8 cellular contexts compared by ENCODE assay signal in the genomic region with DNA sequence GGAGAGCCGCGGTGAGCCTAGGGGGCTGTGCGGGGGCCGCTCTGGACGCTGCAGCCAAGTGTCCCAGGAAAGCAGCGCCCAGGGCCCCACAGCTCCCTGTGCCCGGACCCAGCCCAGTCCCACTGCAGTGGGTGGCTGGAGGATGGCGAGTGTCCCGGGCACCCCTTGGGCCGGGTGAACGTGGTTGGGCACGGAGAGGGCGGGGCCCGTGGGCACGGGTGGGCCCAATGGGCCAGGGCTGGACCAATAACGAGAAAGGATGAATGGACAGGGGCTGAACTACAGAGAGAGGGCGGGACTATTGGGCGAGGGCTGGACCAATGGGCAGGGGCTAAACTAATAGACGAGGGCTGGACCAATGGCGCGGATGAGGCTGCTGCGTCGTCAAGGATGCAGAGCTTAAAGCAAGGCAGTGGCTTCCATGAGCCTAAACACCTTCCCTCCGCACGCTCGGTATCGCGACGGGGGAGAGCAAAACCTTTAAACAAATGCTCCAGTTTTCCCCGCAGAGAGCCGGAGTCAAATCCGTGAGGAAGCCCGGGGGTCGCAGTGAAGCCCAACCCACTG. TPM values are rescaled to one million over a fixed set of nuclear protein-coding genes. Genes with fewer than 3 reads are reported as not detected.
DNase-seq lines count a peak whose midpoint lies in the region; ATAC-seq and TF ChIP-seq lines count a peak whose summit lies in the region.

No MANE protein-coding gene starts in this region.

- peaks cover 2% of the 10 kb centered on the region for H3K4me1 ChIP-seq in fibroblast of lung (ENCODE audit: control insufficient read depth, extremely low read depth, insufficient read depth, low read length)

- H3K27me3 Mint-ChIP-seq in activated T-helper 17 cell treated with anti-CD3 and anti-CD28 coated beads, Interleukin-2, amount 50 U/mL, for 72 hours = no peaks in the 10 kb centered on the region
- H3K27me3 Mint-ChIP-seq in naive B cell = peaks cover 0 to 5% (median 0%) of the 10 kb centered on the region in 3 donors
- no peaks in the 10 kb centered on the region for H3K27me3 Mint-ChIP-seq in stimulated activated memory B cell treated with anti-CD40 and anti-IgM and Interleukin-4, amounts not matched to agents 10 μg/mL and 1 μg/mL and 100 μg/mL, for 72 hours

- TF ChIP-seq CTCF in fibroblast of lung (conservative IDR thresholded peaks at IDR 0.05 in 1 of 2, IDR thresholded peaks at IDR 0.05 in 1 of 2; ENCODE audit: low read depth in 1 of 2, low read length in 2 of 2) = no peak

- peak overlapping the region; percentile 90 for H3K27ac Mint-ChIP-seq in activated T-helper 17 cell treated with anti-CD3 and anti-CD28 coated beads, Interleukin-2, amount 50 U/mL, for 72 hours
- peak overlapping the region; percentile 84 to 98 (median 94) for H3K27ac Mint-ChIP-seq in naive B cell
- H3K27ac Mint-ChIP-seq in stimulated activated memory B cell treated with anti-CD40 and anti-IgM and Interleukin-4, amounts not matched to agents 10 μg/mL and 1 μg/mL and 100 μg/mL, for 72 hours = peak overlapping the region; percentile 86

- H3K79me2 ChIP-seq in fibroblast of lung (ENCODE audit: control insufficient read depth, insufficient read depth, low read length) = peaks cover 8% of the 10 kb centered on the region

- no peaks in the 10 kb centered on the region for H3K9me3 Mint-ChIP-seq in activated T-helper 17 cell treated with anti-CD3 and anti-CD28 coated beads, Interleukin-2, amount 50 U/mL, for 72 hours
- peaks cover 0 to 4% (median 0%) of the 10 kb centered on the region in 7 donors for H3K9me3 Mint-ChIP-seq in naive B cell
- no peaks in the 10 kb centered on the region for H3K9me3 Mint-ChIP-seq in stimulated activated memory B cell treated with anti-CD40 and anti-IgM and Interleukin-4, amounts not matched to agents 10 μg/mL and 1 μg/mL and 100 μg/mL, for 72 hours

- H2AFZ ChIP-seq in fibroblast of lung (ENCODE audit: low read length) = peak overlapping the region; percentile 94

- no peaks in the 10 kb centered on the region for H3K36me3 ChIP-seq in fibroblast of lung (ENCODE audit: control insufficient read depth, insufficient read depth, low read length)

- H3K4me3 Mint-ChIP-seq in activated T-helper 17 cell treated with anti-CD3 and anti-CD28 coated beads, Interleukin-2, amount 50 U/mL, for 72 hours = peak overlapping the region; percentile 87
- peak overlapping the region; percentile 91 to 97 (median 93) for H3K4me3 Mint-ChIP-seq in naive B cell
- peak overlapping the region; percentile 85 for H3K4me3 Mint-ChIP-seq in stimulated activated memory B cell treated with anti-CD40 and anti-IgM and Interleukin-4, amounts not matched to agents 10 μg/mL and 1 μg/mL and 100 μg/mL, for 72 hours

- H3K36me3 Mint-ChIP-seq in activated T-helper 17 cell treated with anti-CD3 and anti-CD28 coated beads, Interleukin-2, amount 50 U/mL, for 72 hours (ENCODE audit: low read depth) = no peaks in the 10 kb centered on the region
- H3K36me3 Mint-ChIP-seq in naive B cell = no peaks in the 10 kb centered on the region
- peaks cover 4% of the 10 kb centered on the region for H3K36me3 Mint-ChIP-seq in stimulated activated memory B cell treated with anti-CD40 and anti-IgM and Interleukin-4, amounts not matched to agents 10 μg/mL and 1 μg/mL and 100 μg/mL, for 72 hours

- H3K4me1 Mint-ChIP-seq in activated T-helper 17 cell treated with anti-CD3 and anti-CD28 coated beads, Interleukin-2, amount 50 U/mL, for 72 hours = peaks cover 5% of the 10 kb centered on the region
- peaks cover 9 to 17% (median 16%) of the 10 kb centered on the region in 3 donors for H3K4me1 Mint-ChIP-seq in naive B cell
- H3K4me1 Mint-ChIP-seq in stimulated activated memory B cell treated with anti-CD40 and anti-IgM and Interleukin-4, amounts not matched to agents 10 μg/mL and 1 μg/mL and 100 μg/mL, for 72 hours = peaks cover 10% of the 10 kb centered on the region

- no peaks in the 10 kb centered on the region for H3K27me3 ChIP-seq in fibroblast of lung (ENCODE audit: control insufficient read depth, insufficient read depth, low read length)

- no peaks in the 10 kb centered on the region for H4K20me1 ChIP-seq in fibroblast of lung (ENCODE audit: control insufficient read depth, extremely low read depth, insufficient read depth, low read length)

- peak overlapping the region; percentile 71 to 87 (median 82) for H3K4me3 ChIP-seq in fibroblast of lung (replicated peaks in 1 of 4; ENCODE audit: control extremely low read depth in 1 of 4, insufficient read depth in 1 of 4, low read depth in 3 of 4, low read length in 4 of 4)

- H3K4me2 ChIP-seq in fibroblast of lung (ENCODE audit: extremely low read depth, insufficient read depth, low read length) = peak overlapping the region; percentile 99

- peak; percentile 84 for ATAC-seq in GM21737 (IDR thresholded peaks at IDR 0.05; ENCODE audit: unreplicated experiment)
- ATAC-seq in activated T-helper 17 cell treated with anti-CD3 and anti-CD28 coated beads, Interleukin-2, amount 50 U/mL, for 72 hours (replicated peaks) = peak; percentile 95
- peak; percentile 87 to 89 for ATAC-seq in naive B cell (ENCODE audit: low read depth in 2 of 2)
- peak; percentile 98 for ATAC-seq in stimulated activated memory B cell treated with anti-CD40 and anti-IgM and Interleukin-4, amounts not matched to agents 10 μg/mL and 1 μg/mL and 100 μg/mL, for 72 hours

- H3K27ac ChIP-seq in fibroblast of lung (ENCODE audit: insufficient read depth, low read length) = peak overlapping the region; percentile 90

- H3K9me3 ChIP-seq in fibroblast of lung (ENCODE audit: control insufficient read depth, insufficient read depth, low read depth, low read length) = no peaks in the 10 kb centered on the region

- H3K9ac ChIP-seq in fibroblast of lung (ENCODE audit: insufficient read depth, low read length) = peak overlapping the region; percentile 96

- DNase-seq in DMS53 treated with DMSO at 0.1 percent for 48 hours (lab: John Stamatoyannopoulos, UW; ENCODE audit: unreplicated experiment) (peak; percentile 81), KG1 (lab: John Stamatoyannopoulos, UW) (peak; percentile 93), fibroblast of lung (ENCODE audit: low read depth in 2 of 2) (peak; percentile 98 to 99), naive B cell (peak; percentile 98)

TF ChIP-seq in PFSK-1, 5 proteins besides CTCF, POLR2A, EP300 and RAD21:
- TF ChIP-seq POLR2AphosphoS5 (IDR thresholded peaks at IDR 0.05; ENCODE audit: low read depth, low read length) (0 out of 2 replicates have a peak, but pooled peaks have one; percentile 6), FOXP2 (optimal IDR thresholded peaks at IDR 0.05; ENCODE audit: borderline replicate concordance, extremely low read depth, extremely low read length, insufficient read depth) (no peak)
TF ChIP-seq in PFSK-1: peak in this region for 1.

RNA-seq across cellular contexts. Expression of a gene that starts 0.5 kb away (rescaled TPM):
- polyA plus RNA-seq in PFSK-1 (2012; ENCODE audit: insufficient read length, low read depth) = 83.7 TPM
- 10 to 100 TPM; 13.5 to 14.6 TPM for total RNA-seq in activated T-helper 17 cell treated with anti-CD3 and anti-CD28 coated beads, Interleukin-2, amount 50 U/mL, for 72 hours
- total RNA-seq in fibroblast of lung = 55.2 and 56.8 TPM in 2 replicates
- polyA plus RNA-seq in fibroblast of lung (18.1 and 21.2 TPM in 2 replicates), naive B cell (ENCODE audit: low read depth in 6 of 6) (10 to 100 TPM; 15.6 to 22.6 (median 18.9) TPM)
- 42.6 and 42.8 TPM in 2 replicates for polyA plus RNA-seq in fibroblast of lung (2012)
- 2.7 and 4.8 TPM in 2 replicates for polyA minus RNA-seq in fibroblast of lung (ENCODE audit: low replicate concordance)

RNA-seq across cellular contexts. Expression of a gene that starts 24.6 kb away (rescaled TPM):
- polyA plus RNA-seq in PFSK-1 (2012; ENCODE audit: insufficient read length, low read depth) = not detected
- 1 to 10 TPM in 1 of 2 donors, not detected in 1; 1.9 TPM for total RNA-seq in activated T-helper 17 cell treated with anti-CD3 and anti-CD28 coated beads, Interleukin-2, amount 50 U/mL, for 72 hours
- 0.17 TPM in 1 of 2 replicates, not detected in the other for total RNA-seq in fibroblast of lung
- polyA plus RNA-seq in fibroblast of lung (not detected in 2 replicates), naive B cell (ENCODE audit: low read depth in 6 of 6) (not detected)
- polyA plus RNA-seq in fibroblast of lung (2012) = 0.13 TPM in 1 of 2 replicates, not detected in the other
- not detected in 2 replicates for polyA minus RNA-seq in fibroblast of lung (ENCODE audit: low replicate concordance)

RNA-seq across cellular contexts. Expression of a gene that starts 29.2 kb away (rescaled TPM):
- polyA plus RNA-seq in PFSK-1 (2012; ENCODE audit: insufficient read length, low read depth) = 50.5 TPM
- 10 to 100 TPM; 52.4 to 61.1 TPM for total RNA-seq in activated T-helper 17 cell treated with anti-CD3 and anti-CD28 coated beads, Interleukin-2, amount 50 U/mL, for 72 hours
- 44.4 and 58.5 TPM in 2 replicates for total RNA-seq in fibroblast of lung
- 12.0 and 16.4 TPM in 2 replicates for polyA plus RNA-seq in fibroblast of lung
- 18.7 and 24.0 TPM in 2 replicates for polyA plus RNA-seq in fibroblast of lung (2012)
- polyA minus RNA-seq in fibroblast of lung (ENCODE audit: low replicate concordance) = 15.7 and 18.2 TPM in 2 replicates
- polyA plus RNA-seq in naive B cell (ENCODE audit: low read depth in 6 of 6) = 10 to 100 TPM in 3 of 6 donors, 1 to 10 TPM in 3; 6.3 to 13.4 (median 9.5) TPM

RNA-seq across cellular contexts. Expression of a gene that starts 52.4 kb away (rescaled TPM):
- polyA plus RNA-seq in PFSK-1 (2012; ENCODE audit: insufficient read length, low read depth) = 2.2 TPM
- total RNA-seq in activated T-helper 17 cell treated with anti-CD3 and anti-CD28 coated beads, Interleukin-2, amount 50 U/mL, for 72 hours = 1 to 10 TPM; 4.0 to 5.7 TPM
- not detected in 2 replicates for total RNA-seq in fibroblast of lung
- polyA plus RNA-seq in fibroblast of lung (0.14 TPM in 1 of 2 replicates, not detected in the other), naive B cell (ENCODE audit: low read depth in 6 of 6) (not detected)
- 0.17 TPM in 1 of 2 replicates, not detected in the other for polyA plus RNA-seq in fibroblast of lung (2012)
- polyA minus RNA-seq in fibroblast of lung (ENCODE audit: low replicate concordance) = 0.56 TPM in 1 of 2 replicates, not detected in the other

Comparison
In these comparisons a context has a peak if more than half of its experiments do, and no peak if none do; other contexts are left out.
1. Peak in every context shown above with its lines: DNase-seq, ATAC-seq, H3K4me3 ChIP-seq and H3K27ac ChIP-seq.